17 cellular contexts compared by ENCODE assay signal in genomic region chr1:23400324-23401110, GRCh38. TPM values are rescaled to one million over a fixed set of nuclear protein-coding genes. Genes with fewer than 3 reads are reported as not detected.
DNase-seq lines count a peak whose midpoint lies in the region; ATAC-seq and TF ChIP-seq lines count a peak whose summit lies in the region.
"Had no signal": no experiment of that assay in that cellular context is flagged by ENCODE, and none has a peak within 500 bp of the region (broad histone marks: within the 10 kb centered on the region; RNA-seq: fewer than 3 reads in every experiment).

No MANE protein-coding gene starts in this region.

- intact Hi-C loops in breast epithelium (cut with DNase I; ENCODE audit: low total_unique reads): loop anchor here (10.0 kb wide), 1 partner anchor 56 kb away; the partner anchor contains the start of gene HNRNPR
- intact Hi-C loops in left ventricle myocardium inferior (cut with micrococcal nuclease): loop anchor here (10.0 kb wide), 1 partner anchor 56 kb away; the partner anchor contains the start of gene HNRNPR

- no peaks in the 10 kb centered on the region for H3K9me3 ChIP-seq in breast epithelium
- no peaks in the 10 kb centered on the region for H3K9me3 ChIP-seq in left ventricle myocardium inferior (replicated peaks)
- H3K9me3 ChIP-seq in thoracic aorta: no peaks in the 10 kb centered on the region
- H3K9me3 ChIP-seq: Peyer's patch had no signal

- H3K36me3 ChIP-seq in breast epithelium: no peaks in the 10 kb centered on the region
- H3K36me3 ChIP-seq in left ventricle myocardium inferior: no peaks in the 10 kb centered on the region
- H3K36me3 ChIP-seq in thoracic aorta: peaks cover 5% of the 10 kb centered on the region

- no peak for ATAC-seq in thoracic aorta (ENCODE audit: insufficient number of reproducible peaks, low FRiP score, low read depth)
- no peak for ATAC-seq in GM18868 (IDR thresholded peaks at IDR 0.05; ENCODE audit: unreplicated experiment)
- no peak for ATAC-seq in HG03139 (IDR thresholded peaks at IDR 0.05; ENCODE audit: unreplicated experiment)
- ATAC-seq: naive thymus-derived CD4-positive, alpha-beta T cell had no signal

- DNase-seq in DMS 273 (lab: John Stamatoyannopoulos, UW; ENCODE audit: unreplicated experiment): peak; percentile 38
- no peak for DNase-seq in DMS 273 treated with DMSO at 0.1 percent for 48 hours (lab: John Stamatoyannopoulos, UW)
- no peak for DNase-seq in breast epithelium (ENCODE audit: low spot score in 2 of 2)
- DNase-seq in left ventricle myocardium inferior: no peak
- no peak for DNase-seq in thoracic aorta (ENCODE audit: low spot score)
- DNase-seq in NOMO-1 treated with DMSO at 0.1 percent for 48 hours (lab: John Stamatoyannopoulos, UW; ENCODE audit: unreplicated experiment): no peak
- DNase-seq: activated CD4-positive, alpha-beta T cell treated with anti-CD3 and anti-CD28 coated beads for 4 hours; activated T-cell treated with anti-CD3 and anti-CD28 coated beads, Interleukin-2, amount 50 U/mL, for 24 hours; kidney glomerular epithelial cell; naive thymus-derived CD4-positive, alpha-beta T cell; NCI-H1436; NCI-H524; Peyer's patch; T-helper 2 cell had no signal

- no peak for TF ChIP-seq POLR2A in breast epithelium (IDR thresholded peaks at IDR 0.05)

- no peak for TF ChIP-seq CTCF in breast epithelium (IDR thresholded peaks at IDR 0.05)
- no peak for TF ChIP-seq CTCF in left ventricle myocardium inferior (IDR thresholded peaks at IDR 0.05; ENCODE audit: borderline replicate concordance)
- TF ChIP-seq CTCF in thoracic aorta (IDR thresholded peaks at IDR 0.05): no peak

- H3K27ac ChIP-seq in breast epithelium (peak overlapping the region; percentile 10 to 72), left ventricle myocardium inferior (replicated peaks) (peak overlapping the region; percentile 64), thoracic aorta (peak overlapping the region; percentile 13 to 19)
- H3K27ac ChIP-seq: 22Rv1 had no signal

- peaks cover 0 to 22% of the 10 kb centered on the region in 2 donors for H3K4me1 ChIP-seq in breast epithelium
- H3K4me1 ChIP-seq in left ventricle myocardium inferior: peaks cover 76% of the 10 kb centered on the region
- H3K4me1 ChIP-seq in thoracic aorta (ENCODE audit: control insufficient read depth in 1 of 2, low read depth in 2 of 2): peaks cover 13 to 23% of the 10 kb centered on the region in 2 donors

- H3K4me3 ChIP-seq in breast epithelium: no peak overlapping the region
- H3K4me3 ChIP-seq in left ventricle myocardium inferior: no peak overlapping the region
- no peak overlapping the region for H3K4me3 ChIP-seq in thoracic aorta
- H3K4me3 ChIP-seq: Peyer's patch had no signal

- H3K27me3 ChIP-seq in breast epithelium (no peaks in the 10 kb centered on the region), left ventricle myocardium inferior (ENCODE audit: low read depth) (no peaks in the 10 kb centered on the region), thoracic aorta (replicated peaks; ENCODE audit: insufficient read depth) (no peaks in the 10 kb centered on the region)
- H3K27me3 ChIP-seq: Peyer's patch had no signal

RNA-seq across cellular contexts. Expression of gene TCEA3, which starts 24.0 kb away (rescaled TPM):
- 10 to 100 TPM in 2 of 3 donors, 1 to 10 TPM in 1; 8.5 to 38.0 (median 31.2) TPM for total RNA-seq in breast epithelium
- total RNA-seq in left ventricle myocardium inferior: 78.6 TPM
- total RNA-seq in thoracic aorta: 10 to 100 TPM; 22.2 to 39.5 TPM

RNA-seq across cellular contexts. Expression of gene ZNF436, which starts 30.9 kb away (rescaled TPM):
- total RNA-seq in breast epithelium: 10 to 100 TPM; 19.5 to 36.6 (median 23.9) TPM
- 11.8 TPM for total RNA-seq in left ventricle myocardium inferior
- total RNA-seq in thoracic aorta: 10 to 100 TPM in 1 of 2 donors, 1 to 10 TPM in 1; 9.3 to 17.6 TPM

RNA-seq across cellular contexts. Expression of gene HNRNPR, which starts 56.4 kb away (rescaled TPM):
- 100 to 1,000 TPM in 2 of 3 donors, 10 to 100 TPM in 1; 56.6 to 114 (median 109) TPM for total RNA-seq in breast epithelium
- 54.6 TPM for total RNA-seq in left ventricle myocardium inferior
- total RNA-seq in thoracic aorta: 10 to 100 TPM; 56.3 to 97.3 TPM
